ENCODE assay signal across 1 cellular context in the genomic region with DNA sequence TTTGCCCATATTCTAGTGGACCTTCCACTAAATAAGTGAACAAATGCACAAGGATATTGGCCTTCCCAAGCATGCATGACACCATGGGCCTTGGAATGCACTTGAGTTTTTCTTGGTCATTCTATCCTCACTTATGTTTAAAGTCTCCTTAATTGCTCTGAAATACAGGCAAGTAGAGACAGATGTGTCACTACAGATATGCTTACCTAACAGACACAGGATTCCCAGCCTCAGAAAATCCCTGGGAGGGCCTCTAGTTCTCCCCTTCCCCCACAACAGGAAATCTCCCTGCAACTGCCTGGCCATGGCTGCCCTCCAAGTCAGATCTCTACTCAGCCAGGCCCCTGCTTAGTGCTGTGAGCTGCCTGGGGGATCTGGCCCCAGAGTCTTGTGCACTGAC.
TF ChIP-seq lines count a peak whose summit lies in the region.

No MANE protein-coding gene starts in this region.

TF ChIP-seq in H1, 55 proteins besides CTCF, POLR2A, EP300 and RAD21 (continued from another document):
- no peak for TF ChIP-seq ATF2 (IDR thresholded peaks at IDR 0.05; ENCODE audit: low read length)
- TF ChIP-seq GTF2F1 (IDR thresholded peaks at IDR 0.05; ENCODE audit: borderline replicate concordance, low read depth, low read length), result no peak
- TF ChIP-seq CTBP2 (IDR thresholded peaks at IDR 0.05; ENCODE audit: borderline replicate concordance, insufficient read depth, insufficient read length, low read length), result no peak
